In the genomic region with DNA sequence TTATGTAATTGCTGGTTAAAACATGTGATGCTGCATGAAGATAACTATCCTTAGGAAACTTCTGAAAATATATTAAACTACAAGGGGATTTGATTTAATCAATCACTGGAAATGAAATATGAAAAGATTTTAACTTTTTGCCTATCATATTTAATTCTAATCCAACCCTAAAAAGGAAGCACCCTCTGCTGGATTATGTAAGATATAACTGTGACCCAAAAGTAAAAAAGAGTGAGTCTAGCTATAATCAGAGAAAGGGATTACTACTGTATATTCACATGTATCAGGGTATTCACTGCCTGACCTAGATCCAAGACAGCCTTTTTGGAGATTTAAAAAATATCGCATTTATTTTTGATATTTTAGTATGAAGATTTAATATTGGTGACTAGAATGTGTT, we compare ENCODE assay signal across 10 cellular contexts.
DNase-seq lines count a peak whose midpoint lies in the region; ATAC-seq, FAIRE-seq and TF ChIP-seq lines count a peak whose summit lies in the region.
"Had no signal": no experiment of that assay in that cellular context is flagged by ENCODE, and none has a peak within 500 bp of the region (broad histone marks: within the 10 kb centered on the region; RNA-seq: fewer than 3 reads in every experiment).

No MANE protein-coding gene starts in this region.

- no peak overlapping the region for H3K4me2 ChIP-seq in PC-9

- no peaks in the 10 kb centered on the region for H3K9me2 ChIP-seq in PC-9 (ENCODE audit: insufficient read depth)

- POLR2A ChIA-PET in PC-9 (lab: Charles Lee; ENCODE audit: unreplicated experiment) = interaction anchor here (0.6 kb wide), 1 partner anchor 586 kb away, joined by 3 read pairs; no protein-coding TSS in a partner anchor

- TF ChIP-seq CTCF in PC-9 (conservative IDR thresholded peaks at IDR 0.05) (0 out of 2 replicates have a peak, but pooled peaks have one; percentile 26), fibroblast of pulmonary artery (IDR thresholded peaks at IDR 0.05; ENCODE audit: low read length, missing control alignments) (peak; percentile 38)

- H3K36me3 ChIP-seq in PC-9 (ENCODE audit: low read depth) (no peaks in the 10 kb centered on the region), H7 (replicated peaks; ENCODE audit: control insufficient read depth, insufficient read depth, low read length) (no peaks in the 10 kb centered on the region)
- H3K36me3 ChIP-seq: neutrophil had no signal

- H3K27me3 ChIP-seq in PC-9 (ENCODE audit: insufficient read depth, low read depth) (no peaks in the 10 kb centered on the region), H7 (ENCODE audit: control insufficient read depth, insufficient read depth, low read length) (peaks cover 7% of the 10 kb centered on the region)
- H3K27me3 ChIP-seq: neutrophil had no signal

- no peak for FAIRE-seq in GM19239 (lab: Jason Lieb, UNC)

- H4K20me1 ChIP-seq in PC-9 (ENCODE audit: insufficient read depth) = no peaks in the 10 kb centered on the region

- no peaks in the 10 kb centered on the region for H3K9me3 ChIP-seq in PC-9 (ENCODE audit: insufficient read depth, low read depth)
- H3K9me3 ChIP-seq: neutrophil had no signal

- ATAC-seq in GM18511 (IDR thresholded peaks at IDR 0.05; ENCODE audit: unreplicated experiment) = peak; percentile 63

- CTCF ChIA-PET in PC-9 (lab: Charles Lee) = no interaction called here

- intact Hi-C loops in PC-9 (cut with micrococcal nuclease; ENCODE audit: unreplicated experiment) = no loop called here

- no peak overlapping the region for H3K4me3 ChIP-seq in PC-9
- no peak overlapping the region for H3K4me3 ChIP-seq in fibroblast of pulmonary artery (replicated peaks; ENCODE audit: low read depth, low read length)
- no peak overlapping the region for H3K4me3 ChIP-seq in H7 (ENCODE audit: insufficient read depth, low read depth, low read length)

- no peak overlapping the region for H2AFZ ChIP-seq in PC-9

- peak; percentile 41 to 51 for DNase-seq in AML-193 (lab: John Stamatoyannopoulos, UW)
- DNase-seq in PC-9 = no peak
- DNase-seq in fibroblast of pulmonary artery (ENCODE audit: low read depth) = peak; percentile 31
- DNase-seq in stimulated activated naive CD4-positive, alpha-beta T cell (lab: John Stamatoyannopoulos, UW) = no peak
- DNase-seq in GM19239 (ENCODE audit: insufficient read length, low spot score) = no peak
- DNase-seq in medulla oblongata (ENCODE audit: extremely low spot score) = no peak
- no peak for DNase-seq in H7
- DNase-seq: GF-D8 had no signal

- no peaks in the 10 kb centered on the region for H3K79me2 ChIP-seq in PC-9 (ENCODE audit: low read depth)

- no TSS peak for BruUV-seq in PC-9 (replicated peaks; lab: Mats Ljungman, UMichigan)

- no peak overlapping the region for H3K27ac ChIP-seq in PC-9
- H3K27ac ChIP-seq: neutrophil had no signal

- no peaks in the 10 kb centered on the region for H3F3A ChIP-seq in PC-9 (ENCODE audit: insufficient read depth, low read depth)

- no peaks in the 10 kb centered on the region for H3K4me1 ChIP-seq in PC-9 (replicated peaks; ENCODE audit: insufficient read depth)

Comparison
In these comparisons a context has a peak if more than half of its experiments do, and no peak if none do; other contexts are left out.
1. DNase-seq: peak in AML-193 (2 of 2) and fibroblast of pulmonary artery (single experiment); none in PC-9 (0 of 2), stimulated activated naive CD4-positive, alpha-beta T cell (0 of 6), GM19239 (single experiment), medulla oblongata (single experiment) and H7 (single experiment).